9 cellular contexts compared by ENCODE assay signal in genomic region chr3:129429080-129429451, GRCh38. TPM values are rescaled to one million over a fixed set of nuclear protein-coding genes. Genes with fewer than 3 reads are reported as not detected.
DNase-seq lines count a peak whose midpoint lies in the region; ATAC-seq and TF ChIP-seq lines count a peak whose summit lies in the region.
"Had no signal": no experiment of that assay in that cellular context is flagged by ENCODE, and none has a peak within 500 bp of the region (broad histone marks: within the 10 kb centered on the region; RNA-seq: fewer than 3 reads in every experiment).

No MANE protein-coding gene starts in this region.

- DNase-seq in activated T-cell treated with anti-CD3 and anti-CD28 coated beads, Interleukin-2, amount 50 U/mL, for 4 hours, result no peak
- no peak for DNase-seq in activated T-cell treated with anti-CD3 and anti-CD28 coated beads, Interleukin-2, amount 50 U/mL, for 1 hour
- DNase-seq in amniotic epithelial cell (ENCODE audit: low read depth), result peak; percentile 57
- no peak for DNase-seq in mesendoderm
- DNase-seq in thyroid gland, result no peak
- DNase-seq in glomerular visceral epithelial cell (ENCODE audit: extremely low spot score), result no peak
- DNase-seq in HT-29 (ENCODE audit: low spot score), result no peak

- no peak for ATAC-seq in activated T-cell treated with anti-CD3 and anti-CD28 coated beads, Interleukin-2, amount 50 U/mL, for 4 hours
- ATAC-seq in GM21786 (IDR thresholded peaks at IDR 0.05; ENCODE audit: unreplicated experiment), result no peak

- H4K8ac ChIP-seq in mesendoderm (ENCODE audit: low read depth, low read length), result no peak overlapping the region

- peaks cover 28% of the 10 kb centered on the region for H3K4me1 Mint-ChIP-seq in activated T-cell treated with anti-CD3 and anti-CD28 coated beads, Interleukin-2, amount 50 U/mL, for 4 hours (ENCODE audit: low read depth)

- H3K4me3 ChIP-seq in mesendoderm (ENCODE audit: low read length) (no peak overlapping the region), thyroid gland (replicated peaks in 1 of 3) (no peak overlapping the region)
- H3K4me3 ChIP-seq: HAP-1 had no signal

- H3K27ac ChIP-seq in mesendoderm (ENCODE audit: low read depth, low read length) (no peak overlapping the region), thyroid gland (peak overlapping the region in 2 of 3 donors; percentile 7 to 31)

- no peak overlapping the region for H3K4ac ChIP-seq in mesendoderm (ENCODE audit: low read depth, low read length)

- peak overlapping the region; percentile 73 for H3K56ac ChIP-seq in mesendoderm (ENCODE audit: low read length)

- H3K9ac ChIP-seq in mesendoderm (ENCODE audit: low read length), result peak overlapping the region; percentile 43

- no peaks in the 10 kb centered on the region for H3K79me1 ChIP-seq in mesendoderm (ENCODE audit: low read length)

- H2BK120ac ChIP-seq in mesendoderm (ENCODE audit: low read depth, low read length), result no peak overlapping the region

- H3K9me3 ChIP-seq in thyroid gland, result no peaks in the 10 kb centered on the region
- H3K9me3 ChIP-seq: HAP-1 had no signal

- H3K4me3 Mint-ChIP-seq in activated T-cell treated with anti-CD3 and anti-CD28 coated beads, Interleukin-2, amount 50 U/mL, for 4 hours, result peak overlapping the region; percentile 64

- no peaks in the 10 kb centered on the region for H3K79me2 ChIP-seq in mesendoderm (ENCODE audit: control insufficient read depth, insufficient read depth, low read length)

- no peak for TF ChIP-seq POLR2A in thyroid gland (IDR thresholded peaks at IDR 0.05)

- H3K4me2 ChIP-seq in mesendoderm (ENCODE audit: low read length), result no peak overlapping the region

- no peaks in the 10 kb centered on the region for H3K9me3 Mint-ChIP-seq in activated T-cell treated with anti-CD3 and anti-CD28 coated beads, Interleukin-2, amount 50 U/mL, for 4 hours

- H2BK5ac ChIP-seq in mesendoderm (ENCODE audit: low read length), result no peak overlapping the region

- no peak for TF ChIP-seq CTCF in thyroid gland (IDR thresholded peaks at IDR 0.05)

- no peak overlapping the region for H2AK5ac ChIP-seq in mesendoderm (ENCODE audit: low read length)

- no CpG with 5 or more reads among the region's 3 CpGs for WGBS in mesendoderm (ENCODE audit: extremely low coverage, insufficient coverage, low lambda C conversion rate)
- WGBS in thyroid gland, 2 donors, result 83 to 93% methylated on average over 3 of the region's 3 CpGs

- H4K5ac ChIP-seq in mesendoderm (ENCODE audit: low read length), result no peak overlapping the region

- peaks cover 29% of the 10 kb centered on the region for H3K36me3 Mint-ChIP-seq in activated T-cell treated with anti-CD3 and anti-CD28 coated beads, Interleukin-2, amount 50 U/mL, for 4 hours (ENCODE audit: insufficient read depth)

- H3K4me1 ChIP-seq in mesendoderm (ENCODE audit: control insufficient read depth, low read depth, low read length) (peaks cover 2% of the 10 kb centered on the region), thyroid gland (peaks cover 4 to 19% of the 10 kb centered on the region in 2 donors)

- intact Hi-C loops in thyroid gland (cut with DNase I), result no loop called here

- H3K18ac ChIP-seq in mesendoderm (ENCODE audit: low read length), result no peak overlapping the region

- H3K27me3 Mint-ChIP-seq in activated T-cell treated with anti-CD3 and anti-CD28 coated beads, Interleukin-2, amount 50 U/mL, for 4 hours (ENCODE audit: low read depth), result peaks cover 2% of the 10 kb centered on the region

- H2BK15ac ChIP-seq in mesendoderm (replicated peaks; ENCODE audit: low read depth), result no peak overlapping the region

- H3K36me3 ChIP-seq in mesendoderm (ENCODE audit: control insufficient read depth, insufficient read depth, low read length) (peaks cover 9% of the 10 kb centered on the region), thyroid gland (peaks cover 28 to 36% of the 10 kb centered on the region in 2 donors)

- no peak overlapping the region for H3K23ac ChIP-seq in mesendoderm (ENCODE audit: low read length)

- peaks cover 1% of the 10 kb centered on the region for H3K27me3 ChIP-seq in mesendoderm (ENCODE audit: insufficient read depth, low read length, poor library complexity)
- H3K27me3 ChIP-seq in thyroid gland, result no peaks in the 10 kb centered on the region

RNA-seq across cellular contexts. Expression of gene EFCAB12, which starts 0.6 kb away (rescaled TPM):
- total RNA-seq in activated T-cell treated with anti-CD3 and anti-CD28 coated beads, Interleukin-2, amount 50 U/mL, for 4 hours, result under 1 TPM; 0.21 to 0.65 (median 0.33) TPM
- polyA plus RNA-seq in mesendoderm (2013, experiment 1 of 2), result 0.29 TPM
- 0.35 TPM for polyA plus RNA-seq in mesendoderm (2013, experiment 2 of 2)
- total RNA-seq in thyroid gland, result 1 to 10 TPM in 1 of 4 donors, under 1 TPM in 3; 0.67 to 1.2 (median 0.74) TPM
- under 0.01 and 0.08 TPM in 2 replicates for total RNA-seq in HT-29 (2014; rRNA removed; shearing (Covaris generic))

RNA-seq across cellular contexts. Expression of gene MBD4, which starts 10.7 kb away (rescaled TPM):
- total RNA-seq in activated T-cell treated with anti-CD3 and anti-CD28 coated beads, Interleukin-2, amount 50 U/mL, for 4 hours, result 10 to 100 TPM; 40.4 to 47.0 (median 45.3) TPM
- 44.4 TPM for polyA plus RNA-seq in mesendoderm (2013, experiment 1 of 2)
- 43.9 TPM for polyA plus RNA-seq in mesendoderm (2013, experiment 2 of 2)
- total RNA-seq in thyroid gland, result 10 to 100 TPM; 22.9 to 35.2 (median 28.6) TPM
- 19.9 and 21.1 TPM in 2 replicates for total RNA-seq in HT-29 (2014; rRNA removed; shearing (Covaris generic))

RNA-seq across cellular contexts. Expression of gene IFT122, which starts 11.0 kb away (rescaled TPM):
- total RNA-seq in activated T-cell treated with anti-CD3 and anti-CD28 coated beads, Interleukin-2, amount 50 U/mL, for 4 hours, result 1 to 10 TPM; 8.7 to 9.7 (median 8.9) TPM
- 14.8 TPM for polyA plus RNA-seq in mesendoderm (2013, experiment 1 of 2)
- polyA plus RNA-seq in mesendoderm (2013, experiment 2 of 2), result 14.7 TPM
- 10 to 100 TPM; 40.7 to 67.9 (median 46.7) TPM for total RNA-seq in thyroid gland
- total RNA-seq in HT-29 (2014; rRNA removed; shearing (Covaris generic)), result 19.7 and 24.0 TPM in 2 replicates
